ENCODE assay signal across 34 cellular contexts in the genomic region with DNA sequence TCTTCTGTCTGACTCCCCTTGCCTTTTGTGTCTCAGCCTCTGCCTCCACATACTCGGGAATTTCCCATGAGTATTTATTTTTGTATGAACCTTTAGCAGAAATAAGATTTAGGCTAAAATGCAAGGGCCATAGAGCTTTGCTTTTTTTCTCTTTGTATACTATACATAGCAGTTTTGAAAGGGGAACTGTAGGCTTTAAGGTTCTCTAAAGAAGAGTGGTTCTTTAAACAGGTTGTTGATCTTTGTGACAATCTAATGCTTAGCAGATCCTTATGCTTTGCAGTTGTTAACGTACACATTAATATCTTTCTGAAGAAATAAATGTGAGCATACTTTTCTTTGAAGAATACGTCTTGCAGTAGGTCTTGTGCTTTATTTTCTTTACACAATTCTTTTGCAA.
"Had no signal": no experiment of that assay in that cellular context is flagged by ENCODE, and none has a peak within 500 bp of the region (broad histone marks: within the 10 kb centered on the region; RNA-seq: fewer than 3 reads in every experiment).

No MANE protein-coding gene starts in this region.

- H3K4me3 ChIP-seq: MG63 had no signal

- H3K27ac ChIP-seq: brain microvascular endothelial cell, VCaP had no signal

- H3K27me3 ChIP-seq: brain microvascular endothelial cell, MG63 had no signal

- DNase-seq: activated B cell treated with CpG ODN at 0.5 μM for 24 hours; activated CD4-positive, alpha-beta memory T cell treated with anti-CD3 and anti-CD28 coated beads for 36 hours; activated CD4-positive, alpha-beta T cell treated with anti-CD3 and anti-CD28 coated beads for 4 hours; activated CD4-positive, alpha-beta T cell treated with anti-CD3 and anti-CD28 coated beads, Interleukin-2, amount 50 U/mL, for 1 hour; activated CD4-positive, CD25-positive, alpha-beta regulatory T cell treated with anti-CD3 and anti-CD28 coated beads, Interleukin-2, amount 50 U/mL, for 72 hours; activated CD8-positive, alpha-beta memory T cell treated with anti-CD3 and anti-CD28 coated beads for 24 hours; activated CD8-positive, alpha-beta memory T cell treated with anti-CD3 and anti-CD28 coated beads, Interleukin-2, amount 10 ng/mL, durations not matched to agents 7 days and 5 days; activated effector memory CD4-positive, alpha-beta T cell treated with anti-CD3 and anti-CD28 coated beads, Interleukin-2, amount 50 U/mL, for 16 hours; activated naive CD4-positive, alpha-beta T cell; activated naive CD4-positive, alpha-beta T cell treated with anti-CD3 and anti-CD28 coated beads, Interleukin-2, amount 50 U/mL, for 16 hours; activated naive CD8-positive, alpha-beta T cell treated with anti-CD3 and anti-CD28 coated beads for 36 hours; activated T-cell treated with anti-CD3 and anti-CD28 coated beads, Interleukin-2, amount 50 U/mL, for 1 hour; activated T-cell treated with anti-CD3 and anti-CD28 coated beads, Interleukin-2, amount 50 U/mL, for 72 hours; amniotic stem cell; aorta; brain microvascular endothelial cell; central memory CD4-positive, alpha-beta T cell; Kasumi-1; MG63; NCI-H1048; NCI-H1105 treated with DMSO at 0.1 percent for 48 hours; NCI-H1436; NCI-H1694; NCI-H1930; NCI-H2081 treated with DMSO at 0.1 percent for 48 hours; NCI-H226; NCI-H446 treated with DMSO at 0.1 percent for 48 hours; NCI-H524; NCI-H69; NCI-H82; Right ventricle myocardium superior; SW 1271; T-helper 9 cell had no signal

- ATAC-seq: activated T-cell treated with anti-CD3 and anti-CD28 coated beads, Interleukin-2, amount 50 U/mL, for 72 hours had no signal

- H3K9me3 ChIP-seq: MG63 had no signal
